Comparison of ENCODE assay signal across 1 cellular context in the genomic region with DNA sequence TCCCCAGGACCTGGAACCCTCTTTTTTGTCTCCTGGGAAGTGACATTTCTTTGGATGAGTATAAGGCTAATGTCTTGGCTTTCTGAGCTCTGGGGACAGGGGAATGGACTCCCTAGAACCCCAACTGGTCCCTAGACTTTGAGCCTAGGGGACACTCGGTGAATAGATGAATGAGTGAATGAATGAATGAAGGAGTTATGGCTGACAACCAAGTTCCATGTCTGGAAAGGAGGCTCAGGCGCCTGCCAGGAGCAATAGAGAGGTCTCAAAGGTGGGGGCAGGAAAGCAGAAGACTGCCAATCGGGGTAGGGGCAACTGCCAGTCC.
TF ChIP-seq lines count a peak whose summit lies in the region.

No MANE protein-coding gene starts in this region.

TF ChIP-seq in H1, 55 proteins besides CTCF, POLR2A, EP300 and RAD21:
- TF ChIP-seq SIRT6 (IDR thresholded peaks at IDR 0.05; ENCODE audit: low read length) (no peak), SRF (IDR thresholded peaks at IDR 0.05; ENCODE audit: low read depth, low read length) (no peak), RBBP5 (IDR thresholded peaks at IDR 0.05; ENCODE audit: borderline replicate concordance, low read depth, low read length) (0 out of 2 replicates have a peak, but pooled peaks have one; percentile 15)
